In the genomic region with DNA sequence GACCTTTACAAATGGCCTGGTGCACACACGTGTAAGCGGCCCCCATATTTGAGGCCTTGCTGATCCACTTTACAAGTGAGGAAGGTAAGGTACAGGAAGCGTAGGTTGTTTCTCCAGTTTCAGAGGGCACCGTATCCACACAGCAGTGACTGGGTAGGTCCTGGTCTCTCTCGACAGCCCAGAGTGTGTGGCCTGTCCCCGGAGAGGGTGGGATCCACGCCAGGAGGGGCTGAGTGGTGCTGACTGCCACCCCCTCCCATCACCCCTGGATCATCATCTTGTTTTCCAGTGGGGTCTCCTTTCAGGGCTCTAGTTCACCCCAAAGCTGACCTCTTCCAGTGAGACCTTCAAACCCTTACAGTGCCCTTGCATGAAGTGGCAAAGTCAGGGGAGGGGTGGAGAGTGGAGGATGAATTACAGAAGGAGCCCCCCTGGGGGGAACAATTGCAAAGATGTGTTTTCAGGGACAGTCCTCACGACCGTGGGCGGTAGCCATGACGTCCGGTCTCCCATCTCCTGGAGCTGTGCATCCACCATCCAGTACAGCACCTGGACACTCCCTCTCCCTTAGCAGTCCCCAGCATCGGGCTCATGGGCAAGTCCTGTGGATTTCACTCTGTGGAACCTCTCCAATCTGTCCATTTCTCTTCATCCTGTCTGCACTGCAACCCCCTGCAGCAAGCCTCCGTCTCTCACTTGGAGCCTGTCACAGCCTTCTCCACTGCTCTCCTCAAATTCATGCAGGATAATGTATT, we compare ENCODE assay signal across 35 cellular contexts. TPM values are rescaled to one million over a fixed set of nuclear protein-coding genes. Genes with fewer than 3 reads are reported as not detected.
DNase-seq lines count a peak whose midpoint lies in the region; ATAC-seq and TF ChIP-seq lines count a peak whose summit lies in the region.
"Had no signal": no experiment of that assay in that cellular context is flagged by ENCODE, and none has a peak within 500 bp of the region (broad histone marks: within the 10 kb centered on the region; RNA-seq: fewer than 3 reads in every experiment).

No MANE protein-coding gene starts in this region.

- H3K79me2 ChIP-seq in hepatocyte, result peaks cover 2% of the 10 kb centered on the region

- H3K27me3 ChIP-seq in hepatocyte (no peaks in the 10 kb centered on the region), upper lobe of right lung (no peaks in the 10 kb centered on the region)

- ATAC-seq in upper lobe of right lung, result no peak
- ATAC-seq: activated T-helper 17 cell treated with anti-CD3 and anti-CD28 coated beads, Interleukin-2, amount 50 U/mL, for 72 hours; effector memory CD8-positive, alpha-beta T cell; left ventricle myocardium superior; naive thymus-derived CD4-positive, alpha-beta T cell; T-cell had no signal

- H3K36me3 Mint-ChIP-seq in activated CD4-positive, alpha-beta T cell treated with anti-CD3 and anti-CD28 coated beads, Interleukin-2, amount 10 ng/mL, durations not matched to agents 24 days and 14 days (ENCODE audit: low read depth), result no peaks in the 10 kb centered on the region
- H3K36me3 Mint-ChIP-seq: activated CD4-positive, alpha-beta memory T cell treated with anti-CD3 and anti-CD28 coated beads for 36 hours; activated naive CD8-positive, alpha-beta T cell treated with anti-CD3 and anti-CD28 coated beads, Interleukin-2, amount 10 ng/mL, durations not matched to agents 7 days and 5 days; T-cell had no signal

- no peaks in the 10 kb centered on the region for H3K9me3 Mint-ChIP-seq in activated CD4-positive, alpha-beta T cell treated with anti-CD3 and anti-CD28 coated beads, Interleukin-2, amount 10 ng/mL, durations not matched to agents 24 days and 14 days
- H3K9me3 Mint-ChIP-seq: activated CD4-positive, alpha-beta memory T cell treated with anti-CD3 and anti-CD28 coated beads for 36 hours; activated naive CD8-positive, alpha-beta T cell treated with anti-CD3 and anti-CD28 coated beads, Interleukin-2, amount 10 ng/mL, durations not matched to agents 7 days and 5 days; activated T-helper 17 cell treated with anti-CD3 and anti-CD28 coated beads, Interleukin-2, amount 50 U/mL, for 72 hours; effector memory CD8-positive, alpha-beta T cell; T-cell had no signal

- H3K4me1 Mint-ChIP-seq in activated CD4-positive, alpha-beta T cell treated with anti-CD3 and anti-CD28 coated beads, Interleukin-2, amount 10 ng/mL, durations not matched to agents 24 days and 14 days, result peaks cover 26% of the 10 kb centered on the region
- H3K4me1 Mint-ChIP-seq: activated T-helper 17 cell treated with anti-CD3 and anti-CD28 coated beads, Interleukin-2, amount 50 U/mL, for 72 hours had no signal

- no peaks in the 10 kb centered on the region for H3K27me3 Mint-ChIP-seq in activated CD4-positive, alpha-beta T cell treated with anti-CD3 and anti-CD28 coated beads, Interleukin-2, amount 10 ng/mL, durations not matched to agents 24 days and 14 days
- H3K27me3 Mint-ChIP-seq: activated naive CD8-positive, alpha-beta T cell treated with anti-CD3 and anti-CD28 coated beads, Interleukin-2, amount 10 ng/mL, durations not matched to agents 7 days and 5 days; activated T-helper 17 cell treated with anti-CD3 and anti-CD28 coated beads, Interleukin-2, amount 50 U/mL, for 72 hours had no signal

- no peak overlapping the region for H3K4me2 ChIP-seq in hepatocyte

- no peaks in the 10 kb centered on the region for H3K4me1 ChIP-seq in HEK293 (ENCODE audit: control insufficient read depth, insufficient read depth, low read length)
- H3K4me1 ChIP-seq in hepatocyte (ENCODE audit: insufficient read depth), result peaks cover 4% of the 10 kb centered on the region
- H3K4me1 ChIP-seq in upper lobe of right lung, result no peaks in the 10 kb centered on the region

- H3K4me3 ChIP-seq in HEK293 (ENCODE audit: low read depth, low read length) (no peak overlapping the region), hepatocyte (no peak overlapping the region), upper lobe of right lung (no peak overlapping the region)

- H3K27ac Mint-ChIP-seq in activated CD4-positive, alpha-beta T cell treated with anti-CD3 and anti-CD28 coated beads, Interleukin-2, amount 10 ng/mL, durations not matched to agents 24 days and 14 days, result peak overlapping the region; percentile 45
- H3K27ac Mint-ChIP-seq: activated CD4-positive, alpha-beta memory T cell treated with anti-CD3 and anti-CD28 coated beads for 36 hours; activated T-helper 17 cell treated with anti-CD3 and anti-CD28 coated beads, Interleukin-2, amount 50 U/mL, for 72 hours; effector memory CD8-positive, alpha-beta T cell; T-cell had no signal

- H3K4me3 Mint-ChIP-seq in activated CD4-positive, alpha-beta T cell treated with anti-CD3 and anti-CD28 coated beads, Interleukin-2, amount 10 ng/mL, durations not matched to agents 24 days and 14 days, result no peak overlapping the region
- H3K4me3 Mint-ChIP-seq: activated CD4-positive, alpha-beta memory T cell treated with anti-CD3 and anti-CD28 coated beads for 36 hours; activated T-helper 17 cell treated with anti-CD3 and anti-CD28 coated beads, Interleukin-2, amount 50 U/mL, for 72 hours; effector memory CD8-positive, alpha-beta T cell had no signal

- H3K9me2 ChIP-seq in hepatocyte (replicated peaks; ENCODE audit: insufficient read depth), result no peaks in the 10 kb centered on the region

- no peak overlapping the region for H2AFZ ChIP-seq in hepatocyte

- H3K36me3 ChIP-seq in HEK293 (ENCODE audit: control insufficient read depth in 2 of 2, insufficient read depth in 1 of 2, low read length in 2 of 2) (no peaks in the 10 kb centered on the region), hepatocyte (replicated peaks; ENCODE audit: insufficient read depth, low read depth) (no peaks in the 10 kb centered on the region), upper lobe of right lung (no peaks in the 10 kb centered on the region)

- H3K27ac ChIP-seq in HEK293 (ENCODE audit: extremely low read depth, low read depth, low read length) (no peak overlapping the region), hepatocyte (peak overlapping the region; percentile 90), upper lobe of right lung (no peak overlapping the region)

- intact Hi-C loops in activated CD4-positive, alpha-beta T cell treated with anti-CD3 and anti-CD28 coated beads, Interleukin-2, amount 10 ng/mL, durations not matched to agents 24 days and 14 days (cut with micrococcal nuclease), result no loop called here
- intact Hi-C loops in posterior vena cava (cut with DNase I) (no loop called here), upper lobe of right lung (cut with DNase I) (no loop called here)

- DNase-seq in activated CD4-positive, alpha-beta T cell treated with anti-CD3 and anti-CD28 coated beads, Interleukin-2, amount 10 ng/mL, durations not matched to agents 24 days and 14 days, result no peak
- no peak for DNase-seq in activated CD4-positive, alpha-beta T cell treated with anti-CD3 and anti-CD28 coated beads, Interleukin-2, amount 50 U/mL, for 48 hours
- DNase-seq in hepatocyte (ENCODE audit: low spot score), result no peak
- peak; percentile 35 for DNase-seq in posterior vena cava (ENCODE audit: low spot score)
- DNase-seq in GM20000 (ENCODE audit: low spot score), result no peak
- no peak for DNase-seq in ureter (ENCODE audit: low spot score)
- no peak for DNase-seq in upper lobe of right lung
- DNase-seq: activated CD4-positive, alpha-beta memory T cell treated with anti-CD3 and anti-CD28 coated beads for 36 hours; activated CD4-positive, CD25-positive, alpha-beta regulatory T cell; activated naive CD8-positive, alpha-beta T cell treated with anti-CD3 and anti-CD28 coated beads, Interleukin-2, amount 10 ng/mL, durations not matched to agents 7 days and 5 days; central memory CD4-positive, alpha-beta T cell; cortex of kidney; DMS79 treated with DMSO at 0.1 percent for 48 hours; effector memory CD8-positive, alpha-beta T cell; erythroblast; GDM1; left ventricle myocardium superior; midbrain; naive thymus-derived CD4-positive, alpha-beta T cell; NCI-H1417 treated with DMSO at 0.1 percent for 48 hours; NCI-H2107; NCI-H345; NCI-H748 treated with DMSO at 0.1 percent for 48 hours; small intestine; stimulated activated naive CD4-positive, alpha-beta T cell; T-cell had no signal

- WGBS in hepatocyte (ENCODE audit: low lambda C conversion rate, missing lambda C conversion rate), result 90% methylated on average over 14 of the region's 14 CpGs

- CTCF ChIA-PET in HEK293 (lab: Yijun Ruan, JAX), result no interaction called here

- H3K9me3 ChIP-seq in HEK293 (ENCODE audit: control insufficient read depth, insufficient read depth, low read depth, low read length) (no peaks in the 10 kb centered on the region), hepatocyte (ENCODE audit: low read depth) (no peaks in the 10 kb centered on the region), upper lobe of right lung (no peaks in the 10 kb centered on the region)

- H4K20me1 ChIP-seq in hepatocyte (ENCODE audit: insufficient read depth, poor library complexity, severe bottlenecking), result no peaks in the 10 kb centered on the region

- POLR2A ChIA-PET in HEK293 (lab: Yijun Ruan, JAX), result no interaction called here

- no peak for TF ChIP-seq CTCF in HEK293 (tag by site-specific recombination; IDR thresholded peaks at IDR 0.05)
- TF ChIP-seq CTCF in hepatocyte (IDR thresholded peaks at IDR 0.05; ENCODE audit: poor library complexity), result no peak
- no peak for TF ChIP-seq CTCF in GM20000 (IDR thresholded peaks at IDR 0.05; ENCODE audit: extremely low read depth, missing control alignments)
- no peak for TF ChIP-seq CTCF in upper lobe of right lung (IDR thresholded peaks at IDR 0.05)

TF ChIP-seq in HEK293, 187 proteins besides CTCF, POLR2A, EP300 and RAD21 (continues in another document):
- TF ChIP-seq BCL11B (tag by site-specific recombination; IDR thresholded peaks at IDR 0.05; ENCODE audit: low read depth), result no peak

RNA-seq across cellular contexts. Expression of a gene that starts 4.5 kb away (rescaled TPM):
- 36.8 and 44.9 TPM in 2 replicates for total RNA-seq in activated CD4-positive, alpha-beta T cell treated with anti-CD3 and anti-CD28 coated beads, Interleukin-2, amount 10 ng/mL, durations not matched to agents 24 days and 14 days
- 17.9 and 23.8 TPM in 2 replicates for total RNA-seq in hepatocyte
- 17.3 and 22.8 TPM in 2 replicates for polyA plus RNA-seq in hepatocyte
- total RNA-seq in posterior vena cava, result 10 to 100 TPM; 14.7 to 20.9 TPM
- total RNA-seq in ureter, result 30.9 TPM
- 20.6 TPM for total RNA-seq in upper lobe of right lung

RNA-seq across cellular contexts. Expression of a gene that starts 10.4 kb away (rescaled TPM):
- total RNA-seq in activated CD4-positive, alpha-beta T cell treated with anti-CD3 and anti-CD28 coated beads, Interleukin-2, amount 10 ng/mL, durations not matched to agents 24 days and 14 days, result not detected in 2 replicates
- 1.7 and 1.9 TPM in 2 replicates for total RNA-seq in hepatocyte
- 0.91 and 1.0 TPM in 2 replicates for polyA plus RNA-seq in hepatocyte
- not detected for total RNA-seq in posterior vena cava
- not detected for total RNA-seq in ureter
- not detected for total RNA-seq in upper lobe of right lung
- total RNA-seq: A172; activated CD4-positive, alpha-beta memory T cell treated with anti-CD3 and anti-CD28 coated beads for 36 hours; activated naive CD8-positive, alpha-beta T cell treated with anti-CD3 and anti-CD28 coated beads, Interleukin-2, amount 10 ng/mL, durations not matched to agents 7 days and 5 days; activated T-helper 17 cell treated with anti-CD3 and anti-CD28 coated beads, Interleukin-2, amount 50 U/mL, for 72 hours; aorta; glomerular endothelial cell; left ventricle myocardium superior; LHCN-M2; naive thymus-derived CD4-positive, alpha-beta T cell; osteoblast; SK-MEL-5 had no signal
- polyA plus RNA-seq: keratinocyte; naive thymus-derived CD4-positive, alpha-beta T cell; small intestine had no signal
